Comparison of ENCODE assay signal across 9 cellular contexts in genomic region chr3:193816656-193817311, GRCh38.
A peak's percentile ranks its signal among the peaks of the same experiment; 100 is the strongest.
DNase-seq lines count a peak whose midpoint lies in the region; ATAC-seq and TF ChIP-seq lines count a peak whose summit lies in the region.
"Had no signal": no experiment of that assay in that cellular context is flagged by ENCODE, and none has a peak within 500 bp of the region (broad histone marks: within the 10 kb centered on the region; RNA-seq: fewer than 3 reads in every experiment).

No MANE protein-coding gene starts in this region.

- peaks cover 54% of the 10 kb centered on the region for H3K27me3 Mint-ChIP-seq in chondrocyte (ENCODE audit: low read depth)

- H3K4me3 ChIP-seq in right lobe of liver (no peak overlapping the region), upper lobe of left lung (no peak overlapping the region), MG63 (no peak overlapping the region)

- H3K36me3 ChIP-seq in right lobe of liver (no peaks in the 10 kb centered on the region), upper lobe of left lung (no peaks in the 10 kb centered on the region), MG63 (no peaks in the 10 kb centered on the region)

- 49% methylated on average over 11 of the region's 14 CpGs for WGBS in right lobe of liver (ENCODE audit: insufficient coverage, low coverage, low lambda C conversion rate, missing lambda C conversion rate)
- 45 to 50% methylated on average over 11 to 14 of the region's 14 CpGs for WGBS in upper lobe of left lung, 2 donors

- H3K4me3 Mint-ChIP-seq in chondrocyte (ENCODE audit: unreplicated experiment) = no peak overlapping the region
- H3K4me3 Mint-ChIP-seq: stimulated activated naive CD8-positive, alpha-beta T cell treated with anti-CD3 and anti-CD28 coated beads, Interleukin-15, Interleukin-2, amounts not matched to agents 100 ng/mL and 50 ng/mL, for 24 hours had no signal

- ATAC-seq in right lobe of liver = peak; percentile 47 to 85 (median 70)
- peak; percentile 50 to 93 for ATAC-seq in upper lobe of left lung (ENCODE audit: low FRiP score in 2 of 2)

- no peak overlapping the region for H3K27ac ChIP-seq in right lobe of liver
- H3K27ac ChIP-seq in upper lobe of left lung = peak overlapping the region in 1 of 4 donors; percentile 35

- TF ChIP-seq EP300 in upper lobe of left lung (IDR thresholded peaks at IDR 0.05) = peak in 1 of 4 donors; percentile 25

- H3K36me3 Mint-ChIP-seq in chondrocyte (ENCODE audit: low read depth) = no peaks in the 10 kb centered on the region

- intact Hi-C loops in right lobe of liver (cut with DNase I) = no loop called here

- H3K9me3 Mint-ChIP-seq in chondrocyte (ENCODE audit: low read depth) = no peaks in the 10 kb centered on the region
- H3K9me3 Mint-ChIP-seq: stimulated activated naive CD8-positive, alpha-beta T cell treated with anti-CD3 and anti-CD28 coated beads, Interleukin-15, Interleukin-2, amounts not matched to agents 100 ng/mL and 50 ng/mL, for 24 hours had no signal

- H3K4me1 Mint-ChIP-seq in chondrocyte (ENCODE audit: low read depth) = peaks cover 18% of the 10 kb centered on the region

- DNase-seq in NCI-H2029 (lab: John Stamatoyannopoulos, UW) (peak; percentile 66), NCI-H2029 treated with DMSO at 0.1 percent for 48 hours (lab: John Stamatoyannopoulos, UW) (no peak), chondrocyte (ENCODE audit: low spot score) (no peak), right lobe of liver (peak in 2 of 3 donors; percentile 57 to 60), upper lobe of left lung (peak; percentile 38 to 69), SKM-1 (lab: John Stamatoyannopoulos, UW; ENCODE audit: unreplicated experiment) (no peak), MG63 (no peak), COLO829 (ENCODE audit: low spot score) (no peak)

- peaks cover 0 to 3% (median 0%) of the 10 kb centered on the region in 4 donors for H3K4me1 ChIP-seq in right lobe of liver
- H3K4me1 ChIP-seq in upper lobe of left lung = no peaks in the 10 kb centered on the region

- H3K27me3 ChIP-seq in right lobe of liver (no peaks in the 10 kb centered on the region), upper lobe of left lung (no peaks in the 10 kb centered on the region), MG63 (no peaks in the 10 kb centered on the region)

- H3K9me3 ChIP-seq in right lobe of liver (no peaks in the 10 kb centered on the region), upper lobe of left lung (no peaks in the 10 kb centered on the region), MG63 (no peaks in the 10 kb centered on the region)

- no peak for TF ChIP-seq POLR2A in right lobe of liver (IDR thresholded peaks at IDR 0.05)
- TF ChIP-seq POLR2A in upper lobe of left lung (IDR thresholded peaks at IDR 0.05) = no peak

- H3K27ac Mint-ChIP-seq in chondrocyte (ENCODE audit: unreplicated experiment) = peak overlapping the region; percentile 17
- H3K27ac Mint-ChIP-seq: stimulated activated naive CD8-positive, alpha-beta T cell treated with anti-CD3 and anti-CD28 coated beads, Interleukin-15, Interleukin-2, amounts not matched to agents 100 ng/mL and 50 ng/mL, for 24 hours had no signal

- TF ChIP-seq CTCF in chondrocyte (IDR thresholded peaks at IDR 0.05) = no peak
- no peak for TF ChIP-seq CTCF in right lobe of liver (IDR thresholded peaks at IDR 0.05)
- TF ChIP-seq CTCF in upper lobe of left lung (IDR thresholded peaks at IDR 0.05) = no peak

Comparison
In these comparisons a context has a peak if more than half of its experiments do, and no peak if none do; other contexts are left out.
1. DNase-seq: peak in NCI-H2029 (single experiment), right lobe of liver (2 of 3) and upper lobe of left lung (2 of 2); none in NCI-H2029 treated with DMSO at 0.1 percent for 48 hours (single experiment), chondrocyte (single experiment), SKM-1 (single experiment), MG63 (single experiment) and COLO829 (single experiment).